In genomic region chr17:42312285-42313130, GRCh38 we compare ENCODE assay signal across 8 cellular contexts. TPM values are rescaled to one million over a fixed set of nuclear protein-coding genes. Genes with fewer than 3 reads are reported as not detected.
A peak's percentile ranks its signal among the peaks of the same experiment; 100 is the strongest.
DNase-seq lines count a peak whose midpoint lies in the region; ATAC-seq and TF ChIP-seq lines count a peak whose summit lies in the region.

No MANE protein-coding gene starts in this region.

- H3K4me2 ChIP-seq in HCT116 (ENCODE audit: low read length), result no peak overlapping the region

- H3K27me3 ChIP-seq in HCT116 (ENCODE audit: insufficient read depth, low read length) (no peaks in the 10 kb centered on the region), muscle layer of colon (ENCODE audit: control insufficient read depth in 1 of 2, insufficient read depth in 2 of 2, low read length in 2 of 2) (no peaks in the 10 kb centered on the region)

- H3K79me2 ChIP-seq in HCT116 (ENCODE audit: insufficient read depth, low read length), result no peaks in the 10 kb centered on the region

- H3K9me2 ChIP-seq in HCT116 (ENCODE audit: insufficient read depth), result no peaks in the 10 kb centered on the region

- no peak for TF ChIP-seq POLR2A in HCT116 (IDR thresholded peaks at IDR 0.05; ENCODE audit: borderline replicate concordance, extremely low read depth, insufficient read depth, insufficient read length)
- TF ChIP-seq POLR2A in erythroblast (IDR thresholded peaks at IDR 0.05; ENCODE audit: low read length), result peak; percentile 18

- no peak overlapping the region for H3K9ac ChIP-seq in HCT116 (ENCODE audit: low read length)
- H3K9ac ChIP-seq in muscle layer of colon (ENCODE audit: low read length), result no peak overlapping the region

- no peaks in the 10 kb centered on the region for H4K20me1 ChIP-seq in HCT116 (ENCODE audit: insufficient read depth)

- H2AFZ ChIP-seq in HCT116 (ENCODE audit: low read depth, low read length, poor library complexity, severe bottlenecking), result no peak overlapping the region

- DNase-seq in CMK (ENCODE audit: low read depth) (peak; percentile 95), HCT116 (ENCODE audit: low read depth, low spot score) (no peak), NCI-H82 (lab: John Stamatoyannopoulos, UW) (peak; percentile 95), erythroblast (lab: John Stamatoyannopoulos, UW) (peak; percentile 92 to 93), NCI-H1048 (lab: John Stamatoyannopoulos, UW) (no peak)
- DNase-seq in activated T-cell treated with anti-CD3 and anti-CD28 coated beads, Interleukin-2, amount 50 U/mL, for 1 hour, result peak; percentile 82
- DNase-seq in stimulated activated CD8-positive, alpha-beta memory T cell treated with anti-CD3 and anti-CD28 coated beads, Interleukin-7, amount 100 ng/mL, for 4 hours (ENCODE audit: low read depth in 2 of 2), result peak; percentile 58 to 65

- RAD21 ChIA-PET in HCT116 (lab: Charles Lee; ENCODE audit: low non-redundant PET in 1 of 2, low total read pairs in 2 of 2, uncharacterized antibody in 2 of 2, unreplicated experiment in 2 of 2), result no interaction called here

- no peak overlapping the region for H3K27ac ChIP-seq in HCT116 (ENCODE audit: low read depth, low read length)
- H3K27ac ChIP-seq in muscle layer of colon (ENCODE audit: low read depth, low read length), result peak overlapping the region; percentile 92

- ATAC-seq in HCT116, result peak; percentile 75

- H3K4me3 ChIP-seq in HCT116 (replicated peaks in 1 of 2; ENCODE audit: low read depth in 1 of 2, low read length in 2 of 2) (no peak overlapping the region), muscle layer of colon (ENCODE audit: low read depth in 1 of 2, low read length in 2 of 2) (peak overlapping the region; percentile 51 to 53)

- CTCF ChIA-PET in HCT116 (lab: Charles Lee), result interaction anchor here (0.9 kb wide), 1 partner anchor 206 kb away, joined by 5 read pairs; no protein-coding TSS in a partner anchor

- POLR2A ChIA-PET in HCT116 (lab: Charles Lee), result no interaction called here

- BruUV-seq in HCT116 (replicated peaks; lab: Mats Ljungman, UMichigan), result no TSS peak

- peaks cover 0 to 8% of the 10 kb centered on the region in 2 experiments; a peak in 2 of 4 replicates for H3K36me3 ChIP-seq in HCT116 (ENCODE audit: control insufficient read depth in 1 of 2, insufficient read depth in 2 of 2, low read length in 2 of 2)
- peaks cover 70% of the 10 kb centered on the region for H3K36me3 ChIP-seq in muscle layer of colon (ENCODE audit: insufficient read depth, low read length)

- intact Hi-C loops in HCT116 (cut with micrococcal nuclease), result no loop called here

- H3K9me3 ChIP-seq in HCT116 (ENCODE audit: control insufficient read depth in 1 of 2, insufficient read depth in 1 of 2, low read depth in 1 of 2, low read length in 2 of 2), result no peaks in the 10 kb centered on the region
- H3K9me3 ChIP-seq in muscle layer of colon (ENCODE audit: low read length), result no peaks in the 10 kb centered on the region

- H3K4me1 ChIP-seq in HCT116 (ENCODE audit: control insufficient read depth in 1 of 2, insufficient read depth in 2 of 2, low read length in 2 of 2), result no peaks in the 10 kb centered on the region
- peaks cover 30% of the 10 kb centered on the region for H3K4me1 ChIP-seq in muscle layer of colon (ENCODE audit: insufficient read depth, low read length)

- peak; percentile 48; the same call in 1 of the 2 replicates for TF ChIP-seq RAD21 in HCT116 (IDR thresholded peaks at IDR 0.05; ENCODE audit: low read depth)

- TF ChIP-seq CTCF in HCT116 (IDR thresholded peaks at IDR 0.05 in 2 of 3, conservative IDR thresholded peaks at IDR 0.05 in 1 of 3; ENCODE audit: borderline replicate concordance in 1 of 3, insufficient read depth in 1 of 3, low read depth in 2 of 3, low read length in 2 of 3), result peak; percentile 25 to 34 (median 27); a peak in 4 of 6 replicates

TF ChIP-seq in HCT116, 20 proteins besides CTCF, POLR2A, EP300 and RAD21:
- no peak for TF ChIP-seq ATF3 (IDR thresholded peaks at IDR 0.05)
- TF ChIP-seq, protein P1, sequence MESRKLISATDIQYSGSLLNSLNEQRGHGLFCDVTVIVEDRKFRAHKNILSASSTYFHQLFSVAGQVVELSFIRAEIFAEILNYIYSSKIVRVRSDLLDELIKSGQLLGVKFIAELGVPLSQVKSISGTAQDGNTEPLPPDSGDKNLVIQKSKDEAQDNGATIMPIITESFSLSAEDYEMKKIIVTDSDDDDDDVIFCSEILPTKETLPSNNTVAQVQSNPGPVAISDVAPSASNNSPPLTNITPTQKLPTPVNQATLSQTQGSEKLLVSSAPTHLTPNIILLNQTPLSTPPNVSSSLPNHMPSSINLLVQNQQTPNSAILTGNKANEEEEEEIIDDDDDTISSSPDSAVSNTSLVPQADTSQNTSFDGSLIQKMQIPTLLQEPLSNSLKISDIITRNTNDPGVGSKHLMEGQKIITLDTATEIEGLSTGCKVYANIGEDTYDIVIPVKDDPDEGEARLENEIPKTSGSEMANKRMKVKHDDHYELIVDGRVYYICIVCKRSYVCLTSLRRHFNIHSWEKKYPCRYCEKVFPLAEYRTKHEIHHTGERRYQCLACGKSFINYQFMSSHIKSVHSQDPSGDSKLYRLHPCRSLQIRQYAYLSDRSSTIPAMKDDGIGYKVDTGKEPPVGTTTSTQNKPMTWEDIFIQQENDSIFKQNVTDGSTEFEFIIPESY (IDR thresholded peaks at IDR 0.05; ENCODE audit: extremely low read depth, insufficient replicate concordance, low read length), result no peak

RNA-seq across cellular contexts. Expression of gene STAT5A, which starts 24.2 kb away (rescaled TPM):
- 0.91 TPM for total RNA-seq in HCT116 (2021; ENCODE audit: unreplicated experiment)
- polyA plus RNA-seq in HCT116 (2012), result 0.16 and 0.18 TPM in 2 replicates

RNA-seq across cellular contexts. Expression of gene STAT5B, which starts 36.3 kb away (rescaled TPM):
- 7.1 TPM for total RNA-seq in HCT116 (2021; ENCODE audit: unreplicated experiment)
- 3.4 and 4.0 TPM in 2 replicates for polyA plus RNA-seq in HCT116 (2012)

Comparison
In these comparisons a context has a peak if more than half of its experiments do, and no peak if none do; other contexts are left out.
1. DNase-seq: peak in CMK (single experiment), NCI-H82 (single experiment), activated T-cell treated with anti-CD3 and anti-CD28 coated beads, Interleukin-2, amount 50 U/mL, for 1 hour (single experiment), erythroblast (2 of 2) and stimulated activated CD8-positive, alpha-beta memory T cell treated with anti-CD3 and anti-CD28 coated beads, Interleukin-7, amount 100 ng/mL, for 4 hours (2 of 2); none in HCT116 (single experiment) and NCI-H1048 (single experiment).
2. H3K4me3 ChIP-seq: peak in muscle layer of colon (2 of 2); none in HCT116 (0 of 2).